In the genomic region with DNA sequence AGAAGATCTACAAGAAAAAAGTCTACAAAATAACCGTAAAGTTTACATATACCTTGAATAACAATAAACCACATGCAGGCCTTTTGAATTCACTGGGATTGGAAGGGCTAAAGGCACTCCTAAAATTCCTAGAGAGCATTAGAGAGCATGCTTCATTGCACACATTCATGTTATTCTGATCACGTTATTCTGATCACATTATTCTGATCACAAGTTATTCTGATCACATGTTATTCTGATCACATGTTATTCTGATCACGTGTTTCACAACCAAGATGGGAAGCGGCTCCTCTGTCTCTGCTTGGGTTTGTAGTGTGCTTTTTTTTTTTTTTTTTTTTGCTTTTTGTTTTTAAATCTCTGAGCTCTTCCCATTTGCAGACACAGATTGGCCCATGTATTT, we compare ENCODE assay signal across 27 cellular contexts. TPM values are rescaled to one million over a fixed set of nuclear protein-coding genes. Genes with fewer than 3 reads are reported as not detected.
"Had no signal": no experiment of that assay in that cellular context is flagged by ENCODE, and none has a peak within 500 bp of the region (broad histone marks: within the 10 kb centered on the region; RNA-seq: fewer than 3 reads in every experiment).

No MANE protein-coding gene starts in this region.

- H3K27me3 ChIP-seq: ovary, right atrium auricular region, testis, thyroid gland, transverse colon, upper lobe of left lung, vagina had no signal

- ATAC-seq: left colon; left lung; lower lobe of right lung; naive thymus-derived CD4-positive, alpha-beta T cell; natural killer cell treated with Interleukin-12 subunit alpha and Interleukin-12 subunit beta and Interleukin-15 and Interleukin-18, amount 100 ng/mL, for 72 hours; sciatic nerve; stimulated activated naive B cell treated with anti-CD40 and anti-IgM and Interleukin-4, amounts not matched to agents 10 μg/mL and 1 μg/mL and 100 μg/mL, for 72 hours; stimulated activated naive CD8-positive, alpha-beta T cell treated with anti-CD3 and anti-CD28 coated beads, Interleukin-15, Interleukin-2, amounts not matched to agents 100 U/mL and 50 U/mL, for 24 hours had no signal

- H3K4me1 ChIP-seq: left lung, lower lobe of right lung, right atrium auricular region, stomach, testis, thyroid gland, transverse colon, upper lobe of left lung, vagina had no signal

- H3K4me3 ChIP-seq: left lung, lower lobe of right lung, ovary, right atrium auricular region, skin epidermis, stomach, testis, thyroid gland, transverse colon, upper lobe of left lung, vagina had no signal

- H3K27ac ChIP-seq: left lung, lower lobe of right lung, ovary, right atrium auricular region, skin epidermis, stomach, testis, thyroid gland, transverse colon, upper lobe of left lung, vagina had no signal

- DNase-seq: hypothalamus; immature natural killer cell; kidney; left colon; left lung; lower lobe of right lung; mesendoderm; naive thymus-derived CD4-positive, alpha-beta T cell; ovary; stimulated activated CD4-positive, alpha-beta T cell treated with anti-CD3 and anti-CD28 coated beads, Interleukin-12 subunit alpha, Interleukin-12 subunit beta, amount 100 ng/mL, for 4 hours; stimulated activated CD4-positive, alpha-beta T cell treated with anti-CD3 and anti-CD28 coated beads, Interleukin-15, amount 100 ng/mL, for 24 hours; stimulated activated CD4-positive, alpha-beta T cell treated with anti-CD3 and anti-CD28 coated beads, Interleukin-2, amount 100 ng/mL, for 24 hours; stimulated activated CD4-positive, alpha-beta T cell treated with anti-CD3 and anti-CD28 coated beads, Interleukin-4, amount 100 ng/mL, for 1 hour; stimulated activated naive B cell treated with anti-CD40 and anti-IgM and Interleukin-4, amounts not matched to agents 10 μg/mL and 1 μg/mL and 100 μg/mL, for 72 hours; stimulated activated naive CD8-positive, alpha-beta T cell treated with anti-CD3 and anti-CD28 coated beads, Interleukin-15, Interleukin-2, amounts not matched to agents 100 U/mL and 50 U/mL, for 24 hours; stomach; testis; thyroid gland; transverse colon; upper lobe of left lung had no signal

- H3K9me3 ChIP-seq: left lung, lower lobe of right lung, ovary, right atrium auricular region, stomach, testis, thyroid gland, transverse colon, upper lobe of left lung, vagina had no signal

- H3K36me3 ChIP-seq: left lung, lower lobe of right lung, ovary, right atrium auricular region, stomach, thyroid gland, transverse colon, upper lobe of left lung, vagina had no signal

- FAIRE-seq: islet of Langerhans, kidney had no signal

RNA-seq across cellular contexts. Expression of gene ADARB2, which starts 20.5 kb away (rescaled TPM):
- total RNA-seq: natural killer cell treated with Interleukin-12 subunit alpha and Interleukin-12 subunit beta and Interleukin-15 and Interleukin-18, amount 100 ng/mL, for 72 hours; pulmonary artery endothelial cell had no signal
- polyA plus RNA-seq: naive thymus-derived CD4-positive, alpha-beta T cell had no signal
